ENCODE assay signal across 24 cellular contexts in genomic region chr1:204106825-204107224, GRCh38. TPM values are rescaled to one million over a fixed set of nuclear protein-coding genes. Genes with fewer than 3 reads are reported as not detected.
"Had no signal": no experiment of that assay in that cellular context is flagged by ENCODE, and none has a peak within 500 bp of the region (broad histone marks: within the 10 kb centered on the region; RNA-seq: fewer than 3 reads in every experiment).

No MANE protein-coding gene starts in this region.

- H3K27me3 Mint-ChIP-seq: progenitor cell of endocrine pancreas; stimulated activated memory B cell treated with anti-CD40 and anti-IgM and Interleukin-4, amounts not matched to agents 10 μg/mL and 1 μg/mL and 100 μg/mL, for 72 hours; stimulated activated naive CD8-positive, alpha-beta T cell treated with anti-CD3 and anti-CD28 coated beads, Interleukin-15, Interleukin-2, amounts not matched to agents 100 ng/mL and 50 ng/mL, for 24 hours had no signal

- H3K4me2 ChIP-seq: neural progenitor cell, smooth muscle cell had no signal

- H3K27ac Mint-ChIP-seq: progenitor cell of endocrine pancreas; stimulated activated memory B cell treated with anti-CD40 and anti-IgM and Interleukin-4, amounts not matched to agents 10 μg/mL and 1 μg/mL and 100 μg/mL, for 72 hours; stimulated activated naive CD8-positive, alpha-beta T cell treated with anti-CD3 and anti-CD28 coated beads, Interleukin-15, Interleukin-2, amounts not matched to agents 100 ng/mL and 50 ng/mL, for 24 hours had no signal

- H3K36me3 Mint-ChIP-seq: naive thymus-derived CD8-positive, alpha-beta T cell; neural progenitor cell; stimulated activated memory B cell treated with anti-CD40 and anti-IgM and Interleukin-4, amounts not matched to agents 10 μg/mL and 1 μg/mL and 100 μg/mL, for 72 hours had no signal

- H3K4me3 ChIP-seq: colonic mucosa, heart left ventricle, mucosa of descending colon, neural progenitor cell, pancreas, smooth muscle cell, tibial artery, upper lobe of left lung, uterus had no signal

- H3K36me3 ChIP-seq: colonic mucosa, heart left ventricle, neural progenitor cell, pancreas, upper lobe of left lung, uterus had no signal

- H3K9me3 Mint-ChIP-seq: endodermal cell; naive thymus-derived CD8-positive, alpha-beta T cell; neural progenitor cell; stimulated activated memory B cell treated with anti-CD40 and anti-IgM and Interleukin-4, amounts not matched to agents 10 μg/mL and 1 μg/mL and 100 μg/mL, for 72 hours; stimulated activated naive CD8-positive, alpha-beta T cell treated with anti-CD3 and anti-CD28 coated beads, Interleukin-15, Interleukin-2, amounts not matched to agents 100 ng/mL and 50 ng/mL, for 24 hours had no signal

- DNase-seq: colonic mucosa; dermis blood vessel endothelial cell; endodermal cell; foreskin melanocyte; hypothalamus; islet precursor cell; mucosa of descending colon; naive thymus-derived CD8-positive, alpha-beta T cell; nucleus accumbens; pancreas; stimulated activated CD4-positive, alpha-beta T cell treated with anti-CD3 and anti-CD28 coated beads, Interleukin-2, amount 100 ng/mL, for 48 hours; stimulated activated CD8-positive, alpha-beta memory T cell treated with anti-CD3 and anti-CD28 coated beads, Interleukin-4, amount 100 ng/mL, for 48 hours; tibial artery; upper lobe of left lung; uterus had no signal

- H2AFZ ChIP-seq: neural progenitor cell had no signal

- H3K27ac ChIP-seq: colonic mucosa, neural progenitor cell, pancreas, tibial artery had no signal

- H3K9ac ChIP-seq: neural progenitor cell had no signal

- H3K4me3 Mint-ChIP-seq: endodermal cell; naive thymus-derived CD8-positive, alpha-beta T cell; neural progenitor cell; stimulated activated memory B cell treated with anti-CD40 and anti-IgM and Interleukin-4, amounts not matched to agents 10 μg/mL and 1 μg/mL and 100 μg/mL, for 72 hours; stimulated activated naive CD8-positive, alpha-beta T cell treated with anti-CD3 and anti-CD28 coated beads, Interleukin-15, Interleukin-2, amounts not matched to agents 100 ng/mL and 50 ng/mL, for 24 hours had no signal

- FAIRE-seq: pancreas had no signal

- H3K27me3 ChIP-seq: colonic mucosa, heart left ventricle, pancreas, tibial artery, upper lobe of left lung, uterus had no signal

- H3K9me3 ChIP-seq: colonic mucosa, heart left ventricle, mucosa of descending colon, pancreas, tibial artery, upper lobe of left lung, uterus had no signal

- ATAC-seq: heart left ventricle; left lobe of liver; mucosa of descending colon; naive thymus-derived CD8-positive, alpha-beta T cell; pancreas; right cardiac atrium; stimulated activated memory B cell treated with anti-CD40 and anti-IgM and Interleukin-4, amounts not matched to agents 10 μg/mL and 1 μg/mL and 100 μg/mL, for 72 hours had no signal

RNA-seq across cellular contexts. Expression of gene REN, which starts 59.3 kb away (rescaled TPM):
- total RNA-seq: dermis blood vessel endothelial cell; endodermal cell; heart left ventricle; naive thymus-derived CD8-positive, alpha-beta T cell; pancreas; progenitor cell of endocrine pancreas; smooth muscle cell; temporal lobe had no signal
- polyA plus RNA-seq: heart left ventricle; naive thymus-derived CD8-positive, alpha-beta T cell; smooth muscle cell had no signal
